Comparison of ENCODE assay signal across 1 cellular context in the genomic region with DNA sequence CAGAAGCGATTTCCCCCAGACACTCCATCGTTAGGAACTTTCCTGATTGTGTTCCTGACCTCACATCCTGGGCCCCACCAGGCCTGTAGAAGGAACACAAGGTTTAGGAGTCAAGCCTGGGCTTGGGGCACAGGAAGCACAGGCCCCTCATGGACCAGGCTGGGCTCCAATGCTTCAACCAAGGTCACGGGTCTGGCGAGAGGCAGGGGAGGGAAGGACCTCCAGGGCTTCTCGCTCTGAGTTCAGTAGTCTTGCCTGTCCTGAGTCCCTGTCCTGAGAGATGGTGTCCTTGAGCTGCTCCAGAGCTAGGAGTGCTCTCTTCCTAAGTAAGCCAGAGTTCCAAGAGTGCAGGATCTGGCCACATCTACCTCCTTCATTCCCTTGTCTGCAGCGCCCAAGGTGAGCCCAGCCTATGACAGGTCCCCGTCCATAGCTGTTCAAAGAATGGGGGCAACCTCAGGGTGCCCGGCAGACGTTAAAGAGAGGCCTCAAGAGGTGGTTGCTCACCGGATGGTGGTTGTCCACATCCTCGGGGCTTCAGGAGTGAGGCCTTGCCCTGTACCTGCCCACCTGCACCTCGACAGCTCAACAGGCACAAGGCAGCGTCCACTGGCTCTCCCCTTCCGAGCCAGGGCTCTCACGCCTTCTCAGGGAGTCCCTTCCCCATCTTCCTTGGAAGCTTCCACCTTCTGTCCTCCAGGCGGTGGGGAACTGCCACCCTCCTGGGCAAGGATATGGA.
A peak's percentile ranks its signal among the peaks of the same experiment; 100 is the strongest.
TF ChIP-seq lines count a peak whose summit lies in the region.

No MANE protein-coding gene starts in this region.

TF ChIP-seq in HepG2, 621 proteins besides CTCF, POLR2A, EP300 and RAD21 (continued from another document):
- TF ChIP-seq, protein P1, sequence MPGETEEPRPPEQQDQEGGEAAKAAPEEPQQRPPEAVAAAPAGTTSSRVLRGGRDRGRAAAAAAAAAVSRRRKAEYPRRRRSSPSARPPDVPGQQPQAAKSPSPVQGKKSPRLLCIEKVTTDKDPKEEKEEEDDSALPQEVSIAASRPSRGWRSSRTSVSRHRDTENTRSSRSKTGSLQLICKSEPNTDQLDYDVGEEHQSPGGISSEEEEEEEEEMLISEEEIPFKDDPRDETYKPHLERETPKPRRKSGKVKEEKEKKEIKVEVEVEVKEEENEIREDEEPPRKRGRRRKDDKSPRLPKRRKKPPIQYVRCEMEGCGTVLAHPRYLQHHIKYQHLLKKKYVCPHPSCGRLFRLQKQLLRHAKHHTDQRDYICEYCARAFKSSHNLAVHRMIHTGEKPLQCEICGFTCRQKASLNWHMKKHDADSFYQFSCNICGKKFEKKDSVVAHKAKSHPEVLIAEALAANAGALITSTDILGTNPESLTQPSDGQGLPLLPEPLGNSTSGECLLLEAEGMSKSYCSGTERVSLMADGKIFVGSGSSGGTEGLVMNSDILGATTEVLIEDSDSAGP (CRISPR knock-in tag; IDR thresholded peaks at IDR 0.05; ENCODE audit: borderline replicate concordance) = peak; percentile 12
